In genomic region chr1:115647507-115647906, GRCh38 we compare ENCODE assay signal across 22 cellular contexts. TPM values are rescaled to one million over a fixed set of nuclear protein-coding genes. Genes with fewer than 3 reads are reported as not detected.
A peak's percentile ranks its signal among the peaks of the same experiment; 100 is the strongest.
DNase-seq lines count a peak whose midpoint lies in the region; ATAC-seq, FAIRE-seq and TF ChIP-seq lines count a peak whose summit lies in the region.
"Had no signal": no experiment of that assay in that cellular context is flagged by ENCODE, and none has a peak within 500 bp of the region (broad histone marks: within the 10 kb centered on the region; RNA-seq: fewer than 3 reads in every experiment).

No MANE protein-coding gene starts in this region.

- H3K4me1 Mint-ChIP-seq in activated CD4-positive, alpha-beta T cell treated with anti-CD3 and anti-CD28 coated beads for 36 hours = peaks cover 7% of the 10 kb centered on the region
- peaks cover 6% of the 10 kb centered on the region for H3K4me1 Mint-ChIP-seq in activated CD4-positive, alpha-beta memory T cell treated with anti-CD3 and anti-CD28 coated beads for 36 hours (ENCODE audit: low read depth)

- peak; percentile 75 for ATAC-seq in activated CD4-positive, alpha-beta T cell treated with anti-CD3 and anti-CD28 coated beads for 36 hours
- ATAC-seq in GM21360 (IDR thresholded peaks at IDR 0.05; ENCODE audit: unreplicated experiment) = no peak
- ATAC-seq in esophagus mucosa = no peak
- ATAC-seq: left lung had no signal

- H3K36me3 ChIP-seq in keratinocyte (ENCODE audit: control insufficient read depth in 2 of 2, extremely low read depth in 1 of 2, insufficient read depth in 2 of 2, low read length in 2 of 2) = peaks cover 5 to 8% of the 10 kb centered on the region in 2 experiments
- H3K36me3 ChIP-seq: right lobe of liver had no signal

- H3K9me3 ChIP-seq in keratinocyte (ENCODE audit: control insufficient read depth, low read depth, low read length) = no peaks in the 10 kb centered on the region
- H3K9me3 ChIP-seq: left lung, right lobe of liver, tibial artery had no signal

- DNase-seq in activated CD4-positive, alpha-beta T cell treated with anti-CD3 and anti-CD28 coated beads for 36 hours = peak; percentile 57
- DNase-seq in activated CD4-positive, alpha-beta T cell treated with anti-CD3 and anti-CD28 coated beads for 1 hour = no peak
- DNase-seq in activated CD4-positive, alpha-beta memory T cell treated with anti-CD3 and anti-CD28 coated beads for 36 hours = peak; percentile 56
- DNase-seq in keratinocyte (ENCODE audit: low read depth, low spot score) = no peak
- DNase-seq in NOMO-1 (lab: John Stamatoyannopoulos, UW; ENCODE audit: unreplicated experiment in 2 of 2) = no peak
- DNase-seq: 8988T; activated B cell treated with CpG ODN at 0.5 μM for 24 hours; C1 segment of cervical spinal cord; DMS53; GOT3; left lung; NCI-H1417; NCI-H2171; NCI-H774; nucleus accumbens; right lobe of liver; stimulated activated CD4-positive, alpha-beta T cell treated with anti-CD3 and anti-CD28 coated beads, Interleukin-2, amount 100 ng/mL, for 48 hours; tibial artery had no signal

- H3K4me3 Mint-ChIP-seq in activated CD4-positive, alpha-beta T cell treated with anti-CD3 and anti-CD28 coated beads for 36 hours = no peak overlapping the region
- H3K4me3 Mint-ChIP-seq in activated CD4-positive, alpha-beta memory T cell treated with anti-CD3 and anti-CD28 coated beads for 36 hours = no peak overlapping the region
- H3K4me3 Mint-ChIP-seq: activated B cell treated with CpG ODN at 0.5 μM for 24 hours had no signal

- peaks cover 3% of the 10 kb centered on the region for H4K20me1 ChIP-seq in keratinocyte (ENCODE audit: control insufficient read depth, extremely low read depth, insufficient read depth, low read length)

- no peak overlapping the region for H2AFZ ChIP-seq in keratinocyte (ENCODE audit: control insufficient read depth, low read length)

- no peaks in the 10 kb centered on the region for H3K36me3 Mint-ChIP-seq in activated CD4-positive, alpha-beta T cell treated with anti-CD3 and anti-CD28 coated beads for 36 hours (ENCODE audit: low read depth)
- H3K36me3 Mint-ChIP-seq in activated CD4-positive, alpha-beta memory T cell treated with anti-CD3 and anti-CD28 coated beads for 36 hours = no peaks in the 10 kb centered on the region

- dilution Hi-C loops in keratinocyte (cut with MboI; ENCODE audit: extremely low pct_ligation_motif_present, low sequenced_read_pairs) = no loop called here

- H3K9me3 Mint-ChIP-seq in activated CD4-positive, alpha-beta T cell treated with anti-CD3 and anti-CD28 coated beads for 36 hours (ENCODE audit: low read depth) = no peaks in the 10 kb centered on the region
- no peaks in the 10 kb centered on the region for H3K9me3 Mint-ChIP-seq in activated CD4-positive, alpha-beta memory T cell treated with anti-CD3 and anti-CD28 coated beads for 36 hours
- H3K9me3 Mint-ChIP-seq: activated B cell treated with CpG ODN at 0.5 μM for 24 hours had no signal

- H3K27me3 ChIP-seq in keratinocyte (ENCODE audit: control insufficient read depth, extremely low read depth, insufficient read depth, low read length) = no peaks in the 10 kb centered on the region
- H3K27me3 ChIP-seq: right lobe of liver, tibial artery had no signal

- no peak overlapping the region for H3K9ac ChIP-seq in keratinocyte (ENCODE audit: control insufficient read depth, extremely low read depth, insufficient read depth, low read length)

- H3K9me1 ChIP-seq in keratinocyte (ENCODE audit: control insufficient read depth, extremely low read depth, insufficient read depth, low read length) = peaks cover 7% of the 10 kb centered on the region

- no peak for FAIRE-seq in keratinocyte (lab: Jason Lieb, UNC)
- FAIRE-seq: frontal cortex had no signal

- POLR2A ChIA-PET in activated CD4-positive, alpha-beta T cell treated with anti-CD3 and anti-CD28 coated beads for 36 hours (lab: Charles Lee) = no interaction called here
- POLR2A ChIA-PET in activated CD4-positive, alpha-beta memory T cell treated with anti-CD3 and anti-CD28 coated beads for 36 hours (lab: Charles Lee) = no interaction called here

- peak overlapping the region; percentile 35 for H3K4me2 ChIP-seq in keratinocyte (ENCODE audit: control insufficient read depth, extremely low read depth, insufficient read depth, low read depth, low read length)

- H3K4me3 ChIP-seq in GM12875 (ENCODE audit: low read depth, low read length) = no peak overlapping the region
- H3K4me3 ChIP-seq in keratinocyte (ENCODE audit: control insufficient read depth in 2 of 3, extremely low read depth in 1 of 3, insufficient read depth in 2 of 3, low read depth in 1 of 3, low read length in 3 of 3) = no peak overlapping the region
- H3K4me3 ChIP-seq: left lung, right lobe of liver, tibial artery had no signal

- intact Hi-C loops in activated CD4-positive, alpha-beta T cell treated with anti-CD3 and anti-CD28 coated beads for 36 hours (cut with DNase I, micrococcal nuclease) = loop anchor here in 1 of 2 experiments (5.0 to 10.0 kb wide), 4 partner anchors 370 to 1017 kb away; partner anchors contain the start of gene IGSF3
- intact Hi-C loops in activated CD4-positive, alpha-beta memory T cell treated with anti-CD3 and anti-CD28 coated beads for 36 hours (cut with micrococcal nuclease) = loop anchor here (5.0 kb wide), 1 partner anchor 585 kb away; no protein-coding TSS in a partner anchor

- H3K27ac ChIP-seq in keratinocyte (ENCODE audit: control insufficient read depth, insufficient read depth, low read length) = no peak overlapping the region
- H3K27ac ChIP-seq: left lung, right lobe of liver, tibial artery had no signal

- CTCF ChIA-PET in activated CD4-positive, alpha-beta T cell treated with anti-CD3 and anti-CD28 coated beads for 36 hours (lab: Charles Lee) = no interaction called here
- CTCF ChIA-PET in activated CD4-positive, alpha-beta memory T cell treated with anti-CD3 and anti-CD28 coated beads for 36 hours (lab: Charles Lee) = interaction anchor here (1.7 kb wide), 1 partner anchor 58 kb away, joined by 4 read pairs; no protein-coding TSS in a partner anchor

- TF ChIP-seq CTCF in GM12875 (IDR thresholded peaks at IDR 0.05; ENCODE audit: borderline replicate concordance, insufficient read depth, low read depth, low read length) = peak; percentile 4; the same call in 1 of the 2 replicates
- no peak for TF ChIP-seq CTCF in keratinocyte (optimal IDR thresholded peaks at IDR 0.05 in 1 of 3, IDR thresholded peaks at IDR 0.05 in 1 of 3, conservative IDR thresholded peaks at IDR 0.05 in 1 of 3; ENCODE audit: extremely low read depth in 1 of 3, insufficient read depth in 2 of 3, low read length in 3 of 3)

- H3K27me3 Mint-ChIP-seq in activated CD4-positive, alpha-beta T cell treated with anti-CD3 and anti-CD28 coated beads for 36 hours = peaks cover 15% of the 10 kb centered on the region
- peaks cover 15% of the 10 kb centered on the region for H3K27me3 Mint-ChIP-seq in activated CD4-positive, alpha-beta memory T cell treated with anti-CD3 and anti-CD28 coated beads for 36 hours

- peaks cover 46% of the 10 kb centered on the region for H3K4me1 ChIP-seq in keratinocyte (ENCODE audit: control insufficient read depth, extremely low read depth, insufficient read depth, low read length)

- peaks cover 88% of the 10 kb centered on the region for H3K79me2 ChIP-seq in keratinocyte (ENCODE audit: control insufficient read depth, insufficient read depth, low read length)

- H3K27ac Mint-ChIP-seq in activated CD4-positive, alpha-beta T cell treated with anti-CD3 and anti-CD28 coated beads for 36 hours = no peak overlapping the region
- H3K27ac Mint-ChIP-seq in activated CD4-positive, alpha-beta memory T cell treated with anti-CD3 and anti-CD28 coated beads for 36 hours = no peak overlapping the region
- H3K27ac Mint-ChIP-seq: activated B cell treated with CpG ODN at 0.5 μM for 24 hours had no signal

RNA-seq across cellular contexts. Expression of gene VANGL1, which starts 5.7 kb away (rescaled TPM):
- total RNA-seq in activated CD4-positive, alpha-beta T cell treated with anti-CD3 and anti-CD28 coated beads for 36 hours = 1 to 10 TPM; 3.0 to 3.4 TPM
- total RNA-seq in activated CD4-positive, alpha-beta memory T cell treated with anti-CD3 and anti-CD28 coated beads for 36 hours = 1 to 10 TPM; 4.2 to 4.4 TPM
- 22.4 to 25.0 TPM (median 23.1 TPM) in 3 replicates for polyA plus RNA-seq in keratinocyte
- polyA plus RNA-seq in keratinocyte (2011; ENCODE audit: low read depth) = 21.7 TPM
- 11.0 and 14.0 TPM in 2 replicates for polyA plus RNA-seq in keratinocyte (2011; cell fraction: cytosol; rRNA removed)
- polyA plus RNA-seq in keratinocyte (2011; cell fraction: nucleus; rRNA removed) = 31.6 and 34.8 TPM in 2 replicates
- 9.3 and 24.1 TPM in 2 replicates for polyA plus RNA-seq in keratinocyte (2012; ENCODE audit: low replicate concordance)
- polyA minus RNA-seq in keratinocyte = 36.4 to 62.2 TPM (median 39.0 TPM) in 3 replicates
- 8.8 TPM for polyA minus RNA-seq in keratinocyte (2011; cell fraction: cytosol; rRNA and poly(A)+ RNA removed)
- polyA minus RNA-seq in keratinocyte (2011; cell fraction: nucleus; rRNA and poly(A)+ RNA removed) = 26.9 and 64.1 TPM in 2 replicates
- 15.5 TPM for total RNA-seq in esophagus mucosa

Comparison
In these comparisons a context has a peak if more than half of its experiments do, and no peak if none do; other contexts are left out.
1. DNase-seq: peak in activated CD4-positive, alpha-beta T cell treated with anti-CD3 and anti-CD28 coated beads for 36 hours (single experiment) and activated CD4-positive, alpha-beta memory T cell treated with anti-CD3 and anti-CD28 coated beads for 36 hours (single experiment); none in activated CD4-positive, alpha-beta T cell treated with anti-CD3 and anti-CD28 coated beads for 1 hour (single experiment), keratinocyte (single experiment) and NOMO-1 (0 of 2).